Comparison of ENCODE assay signal across 1 cellular context in genomic region chr14:106508216-106508615, GRCh38.
TF ChIP-seq lines count a peak whose summit lies in the region.

No MANE protein-coding gene starts in this region.

TF ChIP-seq in H1, 55 proteins besides CTCF, POLR2A, EP300 and RAD21 (continued from another document):
- TF ChIP-seq CEBPB (IDR thresholded peaks at IDR 0.05; ENCODE audit: low read depth, low read length) (no peak), NANOG (IDR thresholded peaks at IDR 0.05; ENCODE audit: insufficient read depth, low read depth, low read length, poor library complexity, severe bottlenecking) (no peak), SP4 (IDR thresholded peaks at IDR 0.05; ENCODE audit: low read length) (no peak), RNF2 (IDR thresholded peaks at IDR 0.05; ENCODE audit: borderline replicate concordance, low read depth, low read length, missing control alignments, poor library complexity, severe bottlenecking) (no peak), TCF12 (IDR thresholded peaks at IDR 0.05; ENCODE audit: low read depth, low read length) (no peak), SRF (IDR thresholded peaks at IDR 0.05; ENCODE audit: low read depth, low read length) (no peak), POLR2AphosphoS5 (IDR thresholded peaks at IDR 0.05; ENCODE audit: low read depth, low read length) (no peak), SP2 (IDR thresholded peaks at IDR 0.05; ENCODE audit: low read length) (no peak), CBX8 (IDR thresholded peaks at IDR 0.05; ENCODE audit: borderline replicate concordance, low read depth, low read length) (no peak), GABPA (IDR thresholded peaks at IDR 0.05; ENCODE audit: borderline replicate concordance, insufficient read depth, low read length) (no peak)
TF ChIP-seq in H1: peak in this region for 0.
